ENCODE assay signal across 18 cellular contexts in the genomic region with DNA sequence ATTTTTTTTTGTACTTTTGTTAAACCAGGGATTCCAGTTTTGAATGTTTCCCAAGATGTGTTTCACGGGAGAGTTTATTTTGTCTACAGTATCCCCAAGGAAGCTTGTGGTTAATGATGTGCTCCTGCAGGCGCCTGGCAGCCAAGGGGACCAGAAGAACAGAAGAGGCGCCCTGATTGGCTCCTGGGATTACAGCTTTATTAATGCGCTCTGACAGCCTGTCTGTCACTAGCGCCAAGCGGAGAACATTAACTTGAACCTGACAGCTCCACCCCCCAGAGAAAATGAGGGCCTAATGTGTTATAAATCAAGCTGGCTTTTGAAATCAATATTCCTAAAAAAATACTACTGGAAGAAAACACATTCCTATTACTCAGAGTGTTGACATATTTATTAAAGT. TPM values are rescaled to one million over a fixed set of nuclear protein-coding genes. Genes with fewer than 3 reads are reported as not detected.
DNase-seq lines count a peak whose midpoint lies in the region; TF ChIP-seq lines count a peak whose summit lies in the region.
"Had no signal": no experiment of that assay in that cellular context is flagged by ENCODE, and none has a peak within 500 bp of the region (broad histone marks: within the 10 kb centered on the region; RNA-seq: fewer than 3 reads in every experiment).

No MANE protein-coding gene starts in this region.

- DNase-seq in AG10803 (ENCODE audit: low read depth), result peak; percentile 64
- peak; percentile 60 for DNase-seq in GM03348 (ENCODE audit: low spot score)
- DNase-seq in SK-N-DZ (ENCODE audit: low spot score), result peak; percentile 28
- DNase-seq in left kidney (ENCODE audit: low read depth, low spot score), result peak; percentile 62
- no peak for DNase-seq in spleen
- no peak for DNase-seq in foreskin fibroblast
- no peak for DNase-seq in stimulated activated CD4-positive, alpha-beta T cell treated with anti-CD3 and anti-CD28 coated beads, Interleukin-4, amount 100 ng/mL, for 1 hour
- DNase-seq: ACHN; CD4-positive, alpha-beta memory T cell; DMS79 treated with DMSO at 0.1 percent for 48 hours; HFFc6; KBM-7; NCI-H1048; NCI-H1436 treated with DMSO at 0.1 percent for 48 hours; NCI-H2029 treated with DMSO at 0.1 percent for 48 hours; NCI-H510A treated with DMSO at 0.1 percent for 48 hours; PC-9 had no signal

- 72 to 82% (median 76%) methylated on average over 6 of the region's 6 CpGs for WGBS in spleen, 5 donors

- no peak overlapping the region for H3K27ac ChIP-seq in spleen
- H3K27ac ChIP-seq: PC-9 had no signal

- H3K9me3 ChIP-seq in spleen, result no peaks in the 10 kb centered on the region

- intact Hi-C loops in spleen (cut with DNase I; ENCODE audit: low total_unique reads), result no loop called here

- no peaks in the 10 kb centered on the region for H3K36me3 ChIP-seq in spleen

- H3K27me3 ChIP-seq in spleen (replicated peaks in 1 of 7), result peaks cover 0 to 18% (median 4%) of the 10 kb centered on the region in 7 donors

- H3K4me3 ChIP-seq in AG10803 (ENCODE audit: low read length) (no peak overlapping the region), spleen (no peak overlapping the region), foreskin fibroblast (ENCODE audit: low read depth in 1 of 2, low read length in 2 of 2) (no peak overlapping the region)
- H3K4me3 ChIP-seq: GM12878, PC-9 had no signal

- no peak for TF ChIP-seq POLR2A in spleen (IDR thresholded peaks at IDR 0.05)

- TF ChIP-seq CTCF in AG10803 (conservative IDR thresholded peaks at IDR 0.05; ENCODE audit: low read length) (no peak), spleen (IDR thresholded peaks at IDR 0.05 in 8 of 11, conservative IDR thresholded peaks at IDR 0.05 in 3 of 11) (no peak), foreskin fibroblast (IDR thresholded peaks at IDR 0.05; ENCODE audit: low read depth, low read length) (no peak)

- H3K4me1 ChIP-seq in spleen, result peaks cover 0 to 6% (median 2%) of the 10 kb centered on the region in 6 donors

RNA-seq across cellular contexts. Expression of a gene that starts 5.0 kb away (rescaled TPM):
- 7.2 and 8.9 TPM in 2 replicates for polyA plus RNA-seq in SK-N-DZ (2014; cell fraction: cytosol; rRNA removed)
- 17.9 and 24.8 TPM in 2 replicates for polyA plus RNA-seq in SK-N-DZ (2014; cell fraction: nucleus; rRNA removed)
- total RNA-seq in spleen, result 10 to 100 TPM in 4 of 7 donors, 1 to 10 TPM in 3; 5.5 to 12.9 (median 10.3) TPM
- polyA plus RNA-seq in spleen, result 1 to 10 TPM; 1.1 to 2.6 (median 1.4) TPM
- total RNA-seq: CD4-positive, alpha-beta memory T cell; PC-9 had no signal
- polyA plus RNA-seq: CD4-positive, alpha-beta memory T cell had no signal

Comparison
In these comparisons a context has a peak if more than half of its experiments do, and no peak if none do; other contexts are left out.
1. DNase-seq: peak in AG10803 (single experiment), GM03348 (single experiment), SK-N-DZ (single experiment) and left kidney (single experiment); none in spleen (single experiment), foreskin fibroblast (0 of 2) and stimulated activated CD4-positive, alpha-beta T cell treated with anti-CD3 and anti-CD28 coated beads, Interleukin-4, amount 100 ng/mL, for 1 hour (single experiment).